In the genomic region with DNA sequence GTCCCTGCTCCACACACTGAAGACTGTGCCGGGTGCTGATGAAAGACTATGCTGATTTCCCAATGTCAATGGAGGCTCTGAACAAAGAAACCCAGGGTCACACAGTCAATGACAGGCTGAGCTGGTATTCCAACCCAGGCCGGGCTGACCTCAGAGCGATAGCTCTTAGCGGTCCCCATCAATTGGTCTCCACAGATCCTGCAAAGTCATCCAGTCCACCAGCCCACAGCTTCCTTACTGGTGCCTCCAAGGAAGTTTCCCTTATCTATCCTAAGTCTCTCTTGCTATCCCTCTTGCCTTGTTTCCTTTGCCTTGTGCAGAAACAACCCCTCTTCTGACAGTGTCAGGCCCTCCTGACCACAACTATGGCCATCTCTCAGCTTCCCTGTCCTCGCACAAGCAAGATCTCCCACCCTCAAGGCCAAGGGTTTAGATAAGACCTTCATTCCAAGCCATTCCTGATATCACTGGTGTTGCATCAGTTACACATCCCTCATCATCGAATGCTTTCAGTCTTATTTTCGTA, we compare ENCODE assay signal across 21 cellular contexts. TPM values are rescaled to one million over a fixed set of nuclear protein-coding genes. Genes with fewer than 3 reads are reported as not detected.
DNase-seq lines count a peak whose midpoint lies in the region; ATAC-seq and TF ChIP-seq lines count a peak whose summit lies in the region.
"Had no signal": no experiment of that assay in that cellular context is flagged by ENCODE, and none has a peak within 500 bp of the region (broad histone marks: within the 10 kb centered on the region; RNA-seq: fewer than 3 reads in every experiment).

No MANE protein-coding gene starts in this region.

- DNase-seq in CMK (ENCODE audit: low read depth) = peak; percentile 47
- DNase-seq in NT2/D1 (ENCODE audit: low read depth, low spot score) = peak; percentile 40
- DNase-seq in chondrocyte (ENCODE audit: low spot score) = peak; percentile 28
- DNase-seq in NOMO-1 (lab: John Stamatoyannopoulos, UW; ENCODE audit: unreplicated experiment in 2 of 2) = no peak
- no peak for DNase-seq in cardiac septum (ENCODE audit: low spot score)
- DNase-seq: Calu3; CD8-positive, alpha-beta T cell; DMS153; GM23248; MG63; NCI-H1048; NCI-H1436 treated with DMSO at 0.1 percent for 48 hours; NCI-H2029; NCI-H226; NCI-H510A treated with DMSO at 0.1 percent for 48 hours; NCI-H82; OCI-M1; SJCRH30 had no signal

- H3K27ac Mint-ChIP-seq in chondrocyte (ENCODE audit: unreplicated experiment) = no peak overlapping the region
- H3K27ac Mint-ChIP-seq: CD8-positive, alpha-beta T cell had no signal

- H3K4me3 Mint-ChIP-seq in chondrocyte (ENCODE audit: unreplicated experiment) = no peak overlapping the region
- H3K4me3 Mint-ChIP-seq: CD8-positive, alpha-beta T cell had no signal

- no peaks in the 10 kb centered on the region for H3K4me1 ChIP-seq in NT2/D1 (ENCODE audit: insufficient read depth, insufficient read length)
- H3K4me1 ChIP-seq in neuron (ENCODE audit: insufficient read depth, low read length) = peaks cover 14% of the 10 kb centered on the region

- H2AFZ ChIP-seq in neuron (ENCODE audit: low read depth, low read length) = peak overlapping the region; percentile 2
- H2AFZ ChIP-seq: GM23248 had no signal

- no peak overlapping the region for H3K9ac ChIP-seq in NT2/D1 (ENCODE audit: insufficient read length, low read depth)
- H3K9ac ChIP-seq: GM23248 had no signal

- H3K27me3 ChIP-seq in NT2/D1 (ENCODE audit: insufficient read depth, insufficient read length) (no peaks in the 10 kb centered on the region), neuron (ENCODE audit: insufficient read depth, low read length) (no peaks in the 10 kb centered on the region)
- H3K27me3 ChIP-seq: MG63, SJCRH30 had no signal

- intact Hi-C loops in cardiac septum (cut with DNase I) = no loop called here

- H3K36me3 ChIP-seq in NT2/D1 (ENCODE audit: insufficient read depth, insufficient read length, low read length) (no peaks in the 10 kb centered on the region), neuron (ENCODE audit: insufficient read depth, low read length) (no peaks in the 10 kb centered on the region)
- H3K36me3 ChIP-seq: MG63, SJCRH30 had no signal

- no peak for ATAC-seq in GM21447 (IDR thresholded peaks at IDR 0.05; ENCODE audit: unreplicated experiment)
- ATAC-seq: CD8-positive, alpha-beta T cell; HCT116 had no signal

- H3K4me3 ChIP-seq in NT2/D1 (ENCODE audit: insufficient read length, low read depth) = no peak overlapping the region
- no peak overlapping the region for H3K4me3 ChIP-seq in neuron (ENCODE audit: low read length)
- H3K4me3 ChIP-seq: GM23248, MG63, SJCRH30 had no signal

- no peak for TF ChIP-seq CTCF in chondrocyte (IDR thresholded peaks at IDR 0.05)

- H3K27me3 Mint-ChIP-seq in chondrocyte (ENCODE audit: low read depth) = no peaks in the 10 kb centered on the region

- H3K36me3 Mint-ChIP-seq in chondrocyte (ENCODE audit: low read depth) = no peaks in the 10 kb centered on the region
- H3K36me3 Mint-ChIP-seq: CD8-positive, alpha-beta T cell had no signal

- H3K4me1 Mint-ChIP-seq in chondrocyte (ENCODE audit: low read depth) = peaks cover 18% of the 10 kb centered on the region

- no peaks in the 10 kb centered on the region for H3K9me3 ChIP-seq in NT2/D1 (ENCODE audit: insufficient read depth, low read length)
- no peaks in the 10 kb centered on the region for H3K9me3 ChIP-seq in neuron (ENCODE audit: low read length)
- H3K9me3 ChIP-seq: MG63, SJCRH30 had no signal

- no peaks in the 10 kb centered on the region for H3K9me3 Mint-ChIP-seq in chondrocyte (ENCODE audit: low read depth)
- H3K9me3 Mint-ChIP-seq: CD8-positive, alpha-beta T cell had no signal

RNA-seq across cellular contexts. Expression of gene KSR1, which starts 52.7 kb away (rescaled TPM):
- total RNA-seq in chondrocyte = 52.9 to 60.6 TPM (median 59.3 TPM) in 3 replicates
- 13.6 TPM for total RNA-seq in cardiac septum

Comparison
In these comparisons a context has a peak if more than half of its experiments do, and no peak if none do; other contexts are left out.
1. DNase-seq: peak in CMK (single experiment), NT2/D1 (single experiment) and chondrocyte (single experiment); none in NOMO-1 (0 of 2) and cardiac septum (single experiment).